Comparison of ENCODE assay signal across 21 cellular contexts in the genomic region with DNA sequence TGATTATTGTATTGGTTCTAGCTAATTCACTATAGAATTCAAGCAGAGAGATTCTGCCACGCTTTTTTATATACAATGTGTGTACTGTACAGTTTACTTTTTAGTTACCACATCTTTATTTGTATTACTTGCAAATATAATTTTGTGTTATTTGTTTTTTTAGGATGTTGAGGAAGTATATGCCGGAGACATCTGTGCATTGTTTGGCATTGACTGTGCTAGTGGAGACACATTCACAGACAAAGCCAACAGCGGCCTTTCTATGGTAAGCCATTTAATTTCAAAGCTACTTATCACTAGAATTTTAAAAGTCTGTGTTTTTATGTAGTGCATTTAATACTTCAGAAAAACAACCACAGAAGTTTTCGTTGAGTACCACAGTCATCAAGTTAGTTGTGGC.
"Had no signal": no experiment of that assay in that cellular context is flagged by ENCODE, and none has a peak within 500 bp of the region (broad histone marks: within the 10 kb centered on the region; RNA-seq: fewer than 3 reads in every experiment).

No MANE protein-coding gene starts in this region.

- H3K4me3 ChIP-seq: heart left ventricle, left lung, lung, right atrium auricular region, sigmoid colon, skin epidermis had no signal

- H3K27ac ChIP-seq: neutrophil, sigmoid colon had no signal

- H3K4me1 Mint-ChIP-seq: central memory CD8-positive, alpha-beta T cell; stimulated activated naive B cell treated with anti-CD40 and anti-IgM and Interleukin-4, amounts not matched to agents 10 μg/mL and 1 μg/mL and 100 μg/mL, for 72 hours had no signal

- H3K9me3 ChIP-seq: heart left ventricle, left lung, neutrophil, right atrium auricular region, sigmoid colon had no signal

- H3K9me3 Mint-ChIP-seq: central memory CD8-positive, alpha-beta T cell; effector memory CD8-positive, alpha-beta T cell; naive thymus-derived CD8-positive, alpha-beta T cell; stimulated activated naive B cell treated with anti-CD40 and anti-IgM and Interleukin-4, amounts not matched to agents 10 μg/mL and 1 μg/mL and 100 μg/mL, for 72 hours; stimulated activated naive CD8-positive, alpha-beta T cell treated with anti-CD3 and anti-CD28 coated beads, Interleukin-15, amount 100 ng/mL, for 72 hours had no signal

- H3K27me3 Mint-ChIP-seq: central memory CD8-positive, alpha-beta T cell; effector memory CD8-positive, alpha-beta T cell; naive thymus-derived CD8-positive, alpha-beta T cell; stimulated activated naive B cell treated with anti-CD40 and anti-IgM and Interleukin-4, amounts not matched to agents 10 μg/mL and 1 μg/mL and 100 μg/mL, for 72 hours; stimulated activated naive CD8-positive, alpha-beta T cell treated with anti-CD3 and anti-CD28 coated beads, Interleukin-15, amount 100 ng/mL, for 72 hours had no signal

- ATAC-seq: effector memory CD8-positive, alpha-beta T cell; naive thymus-derived CD8-positive, alpha-beta T cell; stimulated activated naive B cell treated with anti-CD40 and anti-IgM and Interleukin-4, amounts not matched to agents 10 μg/mL and 1 μg/mL and 100 μg/mL, for 72 hours; stimulated activated naive CD8-positive, alpha-beta T cell treated with anti-CD3 and anti-CD28 coated beads, Interleukin-15, amount 100 ng/mL, for 72 hours had no signal

- H3K27me3 ChIP-seq: heart left ventricle, left lung, neutrophil, right atrium auricular region, sigmoid colon had no signal

- H3K4me3 Mint-ChIP-seq: central memory CD8-positive, alpha-beta T cell; effector memory CD8-positive, alpha-beta T cell; naive thymus-derived CD8-positive, alpha-beta T cell; stimulated activated naive B cell treated with anti-CD40 and anti-IgM and Interleukin-4, amounts not matched to agents 10 μg/mL and 1 μg/mL and 100 μg/mL, for 72 hours; stimulated activated naive CD8-positive, alpha-beta T cell treated with anti-CD3 and anti-CD28 coated beads, Interleukin-15, amount 100 ng/mL, for 72 hours had no signal

- DNase-seq: cortex of kidney; effector memory CD8-positive, alpha-beta T cell; erythroblast; foreskin melanocyte; heart left ventricle; islet precursor cell; left lung; mesendoderm; naive thymus-derived CD8-positive, alpha-beta T cell; sigmoid colon; stimulated activated CD4-positive, alpha-beta T cell treated with anti-CD3 and anti-CD28 coated beads, Interleukin-2, amount 100 ng/mL, for 24 hours; stimulated activated CD4-positive, alpha-beta T cell treated with anti-CD3 and anti-CD28 coated beads, Interleukin-4, amount 100 ng/mL, for 4 hours; stimulated activated naive B cell treated with anti-CD40 and anti-IgM and Interleukin-4, amounts not matched to agents 10 μg/mL and 1 μg/mL and 100 μg/mL, for 72 hours; stimulated activated naive CD8-positive, alpha-beta T cell treated with anti-CD3 and anti-CD28 coated beads, Interleukin-15, amount 100 ng/mL, for 72 hours; substantia nigra; trophoblast cell had no signal

- H3K4me1 ChIP-seq: right atrium auricular region, sigmoid colon had no signal

- H3K27ac Mint-ChIP-seq: effector memory CD8-positive, alpha-beta T cell; stimulated activated naive B cell treated with anti-CD40 and anti-IgM and Interleukin-4, amounts not matched to agents 10 μg/mL and 1 μg/mL and 100 μg/mL, for 72 hours; stimulated activated naive CD8-positive, alpha-beta T cell treated with anti-CD3 and anti-CD28 coated beads, Interleukin-15, amount 100 ng/mL, for 72 hours had no signal
